Comparison of ENCODE assay signal across 20 cellular contexts in the genomic region with DNA sequence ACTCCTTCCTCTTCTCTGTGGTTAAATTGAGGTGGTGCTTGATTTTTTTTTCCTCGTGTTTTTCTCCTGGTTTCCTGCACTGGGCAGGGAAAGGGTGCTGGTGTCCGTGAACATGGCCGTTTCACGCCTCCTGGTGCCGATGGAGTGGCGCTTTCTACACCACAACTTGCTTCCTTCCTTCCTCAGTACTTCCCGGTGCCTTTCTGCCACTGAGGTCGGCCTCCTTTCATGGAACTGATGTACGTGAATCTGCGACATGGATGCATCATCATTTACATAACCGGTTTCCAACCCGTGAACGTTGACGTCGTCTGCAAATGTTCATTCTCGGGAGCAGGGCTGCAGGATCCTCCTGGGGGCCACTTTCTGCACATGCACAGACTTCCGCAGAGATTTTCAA.
DNase-seq lines count a peak whose midpoint lies in the region; ATAC-seq, FAIRE-seq and TF ChIP-seq lines count a peak whose summit lies in the region.
"Had no signal": no experiment of that assay in that cellular context is flagged by ENCODE, and none has a peak within 500 bp of the region (broad histone marks: within the 10 kb centered on the region; RNA-seq: fewer than 3 reads in every experiment).

No MANE protein-coding gene starts in this region.

- no peaks in the 10 kb centered on the region for H3K9me2 ChIP-seq in OCI-LY7 (ENCODE audit: insufficient read depth, low read length)

- H3K4me2 ChIP-seq in BLaER1 treated with 17β-estradiol and CSF1 and Interleukin-3, amounts not matched to agents 10 nM and 100 nM, result peak overlapping the region; percentile 52 to 98 (median 85)
- H3K4me2 ChIP-seq in OCI-LY7 (ENCODE audit: low read length), result peak overlapping the region; percentile 73
- H3K4me2 ChIP-seq: KMS-11 had no signal

- H3K27ac ChIP-seq in BLaER1 treated with 17β-estradiol and CSF1 and Interleukin-3, amounts not matched to agents 10 nM and 100 nM, result peak overlapping the region in 5 of 11 experiments; percentile 10 to 81 (median 76); a peak in 9 of 22 replicates
- H3K27ac ChIP-seq in OCI-LY7 (ENCODE audit: low read depth, low read length, poor library complexity, severe bottlenecking) (peak overlapping the region; percentile 98), kidney (ENCODE audit: low read depth in 2 of 2, low read length in 2 of 2) (no peak overlapping the region), spleen (no peak overlapping the region), thyroid gland (no peak overlapping the region), tibial artery (no peak overlapping the region)
- H3K27ac ChIP-seq: KMS-11 had no signal

- intact Hi-C loops in OCI-LY7 (cut with micrococcal nuclease; ENCODE audit: unreplicated experiment) (loop anchor here (10.0 kb wide), 2 partner anchors 312 to 582 kb away; no protein-coding TSS in a partner anchor), kidney (cut with DNase I) (no loop called here), spleen (cut with DNase I; ENCODE audit: low total_unique reads) (no loop called here), thyroid gland (cut with DNase I) (no loop called here), tibial artery (cut with DNase I; ENCODE audit: low total_unique reads) (no loop called here)

- TF ChIP-seq POLR2A in spleen (IDR thresholded peaks at IDR 0.05) (no peak), thyroid gland (IDR thresholded peaks at IDR 0.05) (no peak)

- ATAC-seq in activated naive CD8-positive, alpha-beta T cell treated with anti-CD3 and anti-CD28 coated beads, Interleukin-2, amount 50 U/mL, for 24 hours, result no peak
- no peak for ATAC-seq in esophagus mucosa
- ATAC-seq: PC-3 had no signal

- H3K9me3 ChIP-seq in BLaER1 treated with 17β-estradiol and CSF1 and Interleukin-3, amounts not matched to agents 10 nM and 100 nM (replicated peaks in 1 of 11), result peaks cover 23 to 39% (median 33%) of the 10 kb centered on the region in 11 experiments; a peak in 20 of 22 replicates
- H3K9me3 ChIP-seq in OCI-LY7 (ENCODE audit: low read length) (no peaks in the 10 kb centered on the region), kidney (ENCODE audit: control insufficient read depth in 1 of 2, low read length in 2 of 2) (peaks cover 0 to 2% of the 10 kb centered on the region in 2 donors), spleen (no peaks in the 10 kb centered on the region), thyroid gland (no peaks in the 10 kb centered on the region), tibial artery (no peaks in the 10 kb centered on the region)

- no peak overlapping the region for H3K4me3 Mint-ChIP-seq in activated naive CD8-positive, alpha-beta T cell treated with anti-CD3 and anti-CD28 coated beads, Interleukin-2, amount 50 U/mL, for 24 hours
- H3K4me3 Mint-ChIP-seq: HFFc6 had no signal

- H3K4me3 ChIP-seq in BLaER1 treated with 17β-estradiol and CSF1 and Interleukin-3, amounts not matched to agents 10 nM and 100 nM, result peak overlapping the region in 2 of 10 experiments; percentile 13 to 25; a peak in 1 of 20 replicates
- no peak overlapping the region for H3K4me3 ChIP-seq in OCI-LY7 (ENCODE audit: low read depth, low read length, poor library complexity, severe bottlenecking)
- no peak overlapping the region for H3K4me3 ChIP-seq in kidney (ENCODE audit: low read length in 2 of 2)
- no peak overlapping the region for H3K4me3 ChIP-seq in spleen
- H3K4me3 ChIP-seq in thyroid gland (replicated peaks in 1 of 3), result no peak overlapping the region
- no peak overlapping the region for H3K4me3 ChIP-seq in tibial artery

- WGBS in spleen, 5 donors, result 75 to 86% (median 78%) methylated on average over 17 of the region's 17 CpGs
- 79 to 85% methylated on average over 17 of the region's 17 CpGs for WGBS in thyroid gland, 2 donors

- FAIRE-seq in kidney (lab: Jason Lieb, UNC), result no peak
- FAIRE-seq: D721Med, H54 had no signal

- H3K27me3 Mint-ChIP-seq in activated naive CD8-positive, alpha-beta T cell treated with anti-CD3 and anti-CD28 coated beads, Interleukin-2, amount 50 U/mL, for 24 hours, result peaks cover 15% of the 10 kb centered on the region

- TF ChIP-seq CTCF in OCI-LY7 (conservative IDR thresholded peaks at IDR 0.05; ENCODE audit: low read length) (no peak), kidney (IDR thresholded peaks at IDR 0.05; ENCODE audit: borderline replicate concordance, extremely low read depth, insufficient read depth) (no peak), spleen (IDR thresholded peaks at IDR 0.05 in 8 of 11, conservative IDR thresholded peaks at IDR 0.05 in 3 of 11) (no peak), thyroid gland (IDR thresholded peaks at IDR 0.05) (no peak), tibial artery (IDR thresholded peaks at IDR 0.05) (no peak)

- peaks cover 49 to 74% (median 67%) of the 10 kb centered on the region in 10 experiments for H3K4me1 ChIP-seq in BLaER1 treated with 17β-estradiol and CSF1 and Interleukin-3, amounts not matched to agents 10 nM and 100 nM
- H3K4me1 ChIP-seq in OCI-LY7 (ENCODE audit: insufficient read depth, low read length, poor library complexity, severe bottlenecking), result peaks cover 72% of the 10 kb centered on the region
- H3K4me1 ChIP-seq in kidney (ENCODE audit: control insufficient read depth in 1 of 2, insufficient read depth in 1 of 2, low read depth in 1 of 2, low read length in 2 of 2), result no peaks in the 10 kb centered on the region
- H3K4me1 ChIP-seq in spleen, result peaks cover 0 to 44% (median 13%) of the 10 kb centered on the region in 6 donors
- no peaks in the 10 kb centered on the region for H3K4me1 ChIP-seq in thyroid gland
- no peaks in the 10 kb centered on the region for H3K4me1 ChIP-seq in tibial artery

- no peak overlapping the region for H3K27ac Mint-ChIP-seq in activated naive CD8-positive, alpha-beta T cell treated with anti-CD3 and anti-CD28 coated beads, Interleukin-2, amount 50 U/mL, for 24 hours
- H3K27ac Mint-ChIP-seq: HFFc6 had no signal

- POLR2A ChIA-PET in OCI-LY7 (lab: Charles Lee), result no interaction called here

- no peaks in the 10 kb centered on the region for H3K9me3 Mint-ChIP-seq in activated naive CD8-positive, alpha-beta T cell treated with anti-CD3 and anti-CD28 coated beads, Interleukin-2, amount 50 U/mL, for 24 hours

- no peaks in the 10 kb centered on the region for H3K36me3 Mint-ChIP-seq in activated naive CD8-positive, alpha-beta T cell treated with anti-CD3 and anti-CD28 coated beads, Interleukin-2, amount 50 U/mL, for 24 hours (ENCODE audit: low read depth)

- no TSS peak for BruUV-seq in OCI-LY7 (replicated peaks; lab: Mats Ljungman, UMichigan)

- no peaks in the 10 kb centered on the region for H3K79me2 ChIP-seq in OCI-LY7 (ENCODE audit: insufficient read depth, low read depth, low read length)

- H3K36me3 ChIP-seq in BLaER1 treated with 17β-estradiol and CSF1 and Interleukin-3, amounts not matched to agents 10 nM and 100 nM, result peaks cover 0 to 5% (median 0%) of the 10 kb centered on the region in 11 experiments; a peak in 1 of 22 replicates
- no peaks in the 10 kb centered on the region for H3K36me3 ChIP-seq in OCI-LY7 (ENCODE audit: insufficient read depth, low read length)
- H3K36me3 ChIP-seq in kidney (ENCODE audit: control insufficient read depth in 1 of 2, insufficient read depth in 2 of 2, low read length in 2 of 2), result no peaks in the 10 kb centered on the region
- no peaks in the 10 kb centered on the region for H3K36me3 ChIP-seq in spleen
- no peaks in the 10 kb centered on the region for H3K36me3 ChIP-seq in thyroid gland
- H3K36me3 ChIP-seq in tibial artery, result no peaks in the 10 kb centered on the region

- no peaks in the 10 kb centered on the region for H3K4me1 Mint-ChIP-seq in activated naive CD8-positive, alpha-beta T cell treated with anti-CD3 and anti-CD28 coated beads, Interleukin-2, amount 50 U/mL, for 24 hours

- DNase-seq in OCI-LY7 (ENCODE audit: low spot score), result no peak
- peak; percentile 29 for DNase-seq in kidney
- peak; percentile 31 for DNase-seq in spleen
- no peak for DNase-seq in thyroid gland
- no peak for DNase-seq in tibial artery
- DNase-seq in activated naive CD8-positive, alpha-beta T cell treated with anti-CD3 and anti-CD28 coated beads, Interleukin-2, amount 50 U/mL, for 24 hours, result no peak
- DNase-seq: C1 segment of cervical spinal cord, DMS79 treated with DMSO at 0.1 percent for 48 hours, HFFc6, MV-4-11, NCI-H1694 treated with DMSO at 0.1 percent for 48 hours, NCI-H510A treated with DMSO at 0.1 percent for 48 hours, PC-3, RPMI8226, SIG-M5 had no signal

- H4K20me1 ChIP-seq in BLaER1 treated with 17β-estradiol and CSF1 and Interleukin-3, amounts not matched to agents 10 nM and 100 nM, result peaks cover 0 to 7% (median 0%) of the 10 kb centered on the region in 11 experiments; a peak in 1 of 22 replicates
- no peaks in the 10 kb centered on the region for H4K20me1 ChIP-seq in OCI-LY7 (ENCODE audit: insufficient read depth, low read length)

- peak overlapping the region in 4 of 11 experiments; percentile 44 to 76 (median 64); a peak in 7 of 22 replicates for H3K9ac ChIP-seq in BLaER1 treated with 17β-estradiol and CSF1 and Interleukin-3, amounts not matched to agents 10 nM and 100 nM
- no peak overlapping the region for H3K9ac ChIP-seq in kidney (ENCODE audit: low read length in 2 of 2)
- H3K9ac ChIP-seq: KMS-11 had no signal

- H3K27me3 ChIP-seq in BLaER1 treated with 17β-estradiol and CSF1 and Interleukin-3, amounts not matched to agents 10 nM and 100 nM, result peaks cover 0 to 43% (median 0%) of the 10 kb centered on the region in 11 experiments; a peak in 8 of 22 replicates
- H3K27me3 ChIP-seq in spleen (replicated peaks in 1 of 7) (peaks cover 0 to 79% (median 0%) of the 10 kb centered on the region in 7 donors), thyroid gland (no peaks in the 10 kb centered on the region), tibial artery (peaks cover 0 to 29% of the 10 kb centered on the region in 2 donors)

- CTCF ChIA-PET in OCI-LY7 (lab: Charles Lee; ENCODE audit: unreplicated experiment), result no interaction called here

- no peak overlapping the region for H2AFZ ChIP-seq in OCI-LY7 (ENCODE audit: low read length)

Comparison
In these comparisons a context has a peak if more than half of its experiments do, and no peak if none do; other contexts are left out.
1. DNase-seq: peak in kidney (single experiment) and spleen (single experiment); none in OCI-LY7 (single experiment), thyroid gland (0 of 2), tibial artery (0 of 2) and activated naive CD8-positive, alpha-beta T cell treated with anti-CD3 and anti-CD28 coated beads, Interleukin-2, amount 50 U/mL, for 24 hours (single experiment).